In genomic region chr4:70713453-70714026, GRCh38 we compare ENCODE assay signal across 10 cellular contexts. TPM values are rescaled to one million over a fixed set of nuclear protein-coding genes. Genes with fewer than 3 reads are reported as not detected.
DNase-seq lines count a peak whose midpoint lies in the region; ATAC-seq and TF ChIP-seq lines count a peak whose summit lies in the region.
"Had no signal": no experiment of that assay in that cellular context is flagged by ENCODE, and none has a peak within 500 bp of the region (broad histone marks: within the 10 kb centered on the region; RNA-seq: fewer than 3 reads in every experiment).

No MANE protein-coding gene starts in this region.

- ATAC-seq in HG03139 (IDR thresholded peaks at IDR 0.05; ENCODE audit: unreplicated experiment), result peak; percentile 29

- H3K4me3 ChIP-seq in breast epithelium (no peak overlapping the region), adrenal gland (no peak overlapping the region)

- H3K4me3 Mint-ChIP-seq in MCF 10A (ENCODE audit: unreplicated experiment) (peak overlapping the region; percentile 31), type B pancreatic cell (peak overlapping the region; percentile 47)

- no peaks in the 10 kb centered on the region for H3K9me3 Mint-ChIP-seq in MCF 10A (ENCODE audit: unreplicated experiment)
- no peaks in the 10 kb centered on the region for H3K9me3 Mint-ChIP-seq in type B pancreatic cell

- POLR2A ChIA-PET in MCF 10A (lab: Yijun Ruan, JAX), result interaction anchor here (1.9 to 3.2 kb wide), 2 partner anchors 8 to 21 kb away, joined by 7 to 14 read pairs; no protein-coding TSS in a partner anchor

- no peak overlapping the region for H3K27ac ChIP-seq in breast epithelium
- H3K27ac ChIP-seq in adrenal gland, result peak overlapping the region in 3 of 5 donors; percentile 13 to 59 (median 35)

- H3K27me3 Mint-ChIP-seq in MCF 10A (ENCODE audit: insufficient read depth, unreplicated experiment), result no peaks in the 10 kb centered on the region
- H3K27me3 Mint-ChIP-seq in type B pancreatic cell, result no peaks in the 10 kb centered on the region

- TF ChIP-seq CTCF in MCF 10A (IDR thresholded peaks at IDR 0.05; ENCODE audit: unreplicated experiment) (no peak), breast epithelium (IDR thresholded peaks at IDR 0.05) (no peak), adrenal gland (IDR thresholded peaks at IDR 0.05) (no peak), type B pancreatic cell (conservative IDR thresholded peaks at IDR 0.05) (no peak)

- DNase-seq in MCF 10A (ENCODE audit: unreplicated experiment), result no peak
- no peak for DNase-seq in breast epithelium (ENCODE audit: low spot score in 2 of 2)
- DNase-seq in adrenal gland, result no peak
- DNase-seq in type B pancreatic cell (ENCODE audit: extremely low spot score, unreplicated experiment), result no peak
- DNase-seq in KG1 (lab: John Stamatoyannopoulos, UW), result no peak
- no peak for DNase-seq in epidermal melanocyte (ENCODE audit: insufficient read length, low spot score)
- no peak for DNase-seq in stimulated activated CD4-positive, alpha-beta T cell treated with anti-CD3 and anti-CD28 coated beads, Interleukin-15, amount 100 ng/mL, for 24 hours
- DNase-seq: cortex of kidney had no signal

- H3K36me3 Mint-ChIP-seq in MCF 10A (ENCODE audit: insufficient read depth, unreplicated experiment) (peaks cover 12% of the 10 kb centered on the region), type B pancreatic cell (peaks cover 5% of the 10 kb centered on the region)

- CTCF ChIA-PET in MCF 10A (lab: Yijun Ruan, JAX), result interaction anchor here (0.6 to 2.0 kb wide), 2 partner anchors 9 to 995 kb away, joined by 4 read pairs; partner anchors contain the start of gene RUFY3

- TF ChIP-seq POLR2A in breast epithelium (IDR thresholded peaks at IDR 0.05) (no peak), adrenal gland (IDR thresholded peaks at IDR 0.05) (no peak)

- H3K9me3 ChIP-seq in breast epithelium (no peaks in the 10 kb centered on the region), adrenal gland (replicated peaks in 1 of 3) (no peaks in the 10 kb centered on the region)

- H3K27me3 ChIP-seq in breast epithelium (no peaks in the 10 kb centered on the region), adrenal gland (no peaks in the 10 kb centered on the region)

- H3K27ac Mint-ChIP-seq in MCF 10A (ENCODE audit: low read depth, unreplicated experiment) (no peak overlapping the region), type B pancreatic cell (peak overlapping the region; percentile 58)

- intact Hi-C loops in MCF 10A (cut with micrococcal nuclease), result no loop called here
- intact Hi-C loops in breast epithelium (cut with DNase I; ENCODE audit: low total_unique reads), result no loop called here
- intact Hi-C loops in adrenal gland (cut with DNase I), result loop anchor here in 1 of 2 donors (10.0 kb wide), 1 partner anchor 51 kb away; no protein-coding TSS in a partner anchor

- H3K36me3 ChIP-seq in breast epithelium (no peaks in the 10 kb centered on the region), adrenal gland (replicated peaks in 1 of 2) (no peaks in the 10 kb centered on the region)

- 39 to 59% (median 49%) methylated on average over 6 of the region's 6 CpGs for WGBS in adrenal gland, 4 donors

- H3K4me1 ChIP-seq in breast epithelium, result no peaks in the 10 kb centered on the region
- peaks cover 27 to 49% of the 10 kb centered on the region in 2 donors for H3K4me1 ChIP-seq in adrenal gland (replicated peaks in 1 of 2)

- H3K4me1 Mint-ChIP-seq in MCF 10A (ENCODE audit: insufficient read depth, unreplicated experiment), result peaks cover 38% of the 10 kb centered on the region
- H3K4me1 Mint-ChIP-seq in type B pancreatic cell (ENCODE audit: unreplicated experiment), result peaks cover 32% of the 10 kb centered on the region

- BruUV-seq in MCF 10A (replicated peaks; lab: Mats Ljungman, UMichigan), result no TSS peak

RNA-seq across cellular contexts. Expression of gene RUFY3, which starts 8.2 kb away (rescaled TPM):
- 42.7 and 48.7 TPM in 2 replicates for total RNA-seq in MCF 10A (2022)
- 10 to 100 TPM; 60.0 to 95.9 (median 83.6) TPM for total RNA-seq in breast epithelium
- total RNA-seq in adrenal gland, result 100 to 1,000 TPM in 1 of 8 donors, 10 to 100 TPM in 7; 41.8 to 116 (median 85.4) TPM
- polyA plus RNA-seq in adrenal gland, result 100 to 1,000 TPM in 1 of 3 donors, 10 to 100 TPM in 2; 44.8 to 118 (median 67.7) TPM
- 38.3 and 74.9 TPM in 2 replicates for total RNA-seq in type B pancreatic cell (ENCODE audit: low replicate concordance)

RNA-seq across cellular contexts. Expression of gene UTP3, which starts 25.2 kb away (rescaled TPM):
- total RNA-seq in MCF 10A (2022) (45.4 and 47.5 TPM in 2 replicates), breast epithelium (10 to 100 TPM; 18.9 to 22.0 (median 19.3) TPM), adrenal gland (10 to 100 TPM; 14.9 to 39.3 (median 27.9) TPM), type B pancreatic cell (ENCODE audit: low replicate concordance) (26.4 and 29.1 TPM in 2 replicates)
- 10 to 100 TPM; 31.9 to 51.1 (median 34.0) TPM for polyA plus RNA-seq in adrenal gland

RNA-seq across cellular contexts. Expression of gene JCHAIN, which starts 47.2 kb away (rescaled TPM):
- total RNA-seq in MCF 10A (2022) (not detected in 2 replicates), breast epithelium (100 to 1,000 TPM in 2 of 3 donors, 10 to 100 TPM in 1; 10.1 to 700 (median 337) TPM), adrenal gland (10 to 100 TPM in 1 of 8 donors, 1 to 10 TPM in 5, under 1 TPM in 1, not detected in 1; 0.97 to 24.9 (median 1.9) TPM), type B pancreatic cell (ENCODE audit: low replicate concordance) (not detected in 2 replicates)
- polyA plus RNA-seq in adrenal gland, result 100 to 1,000 TPM in 1 of 3 donors, 1 to 10 TPM in 1, under 1 TPM in 1; 0.98 to 124 (median 8.3) TPM
- total RNA-seq: T-helper 2 cell treated with Interferon-gamma antibody and Interleukin-4, amounts not matched to agents 100 ng/mL and 5 ng/mL, for 36 hours had no signal

Comparison
In these comparisons a context has a peak if more than half of its experiments do, and no peak if none do; other contexts are left out.
1. H3K27ac ChIP-seq: peak in adrenal gland (3 of 5); none in breast epithelium (0 of 2).